15 cellular contexts compared by ENCODE assay signal in genomic region chr18:57057890-57058289, GRCh38.
DNase-seq lines count a peak whose midpoint lies in the region; ATAC-seq, FAIRE-seq and TF ChIP-seq lines count a peak whose summit lies in the region.
"Had no signal": no experiment of that assay in that cellular context is flagged by ENCODE, and none has a peak within 500 bp of the region (broad histone marks: within the 10 kb centered on the region; RNA-seq: fewer than 3 reads in every experiment).

No MANE protein-coding gene starts in this region.

- DNase-seq in D721Med (ENCODE audit: insufficient read length, low spot score), result no peak
- DNase-seq in HuH-7.5 (ENCODE audit: low spot score), result no peak
- DNase-seq in H54 (ENCODE audit: insufficient read length, low spot score), result no peak
- DNase-seq in SW 1271 (lab: John Stamatoyannopoulos, UW), result no peak
- DNase-seq in DMS53 treated with DMSO at 0.1 percent for 48 hours (lab: John Stamatoyannopoulos, UW; ENCODE audit: unreplicated experiment), result no peak
- DNase-seq: AML-193; head of caudate nucleus; naive thymus-derived CD8-positive, alpha-beta T cell; NCI-H187 treated with DMSO at 0.1 percent for 48 hours; right cardiac atrium; substantia nigra had no signal

- peak; percentile 90 for ATAC-seq in GM18517 (IDR thresholded peaks at IDR 0.05; ENCODE audit: unreplicated experiment)
- peak; percentile 85 for ATAC-seq in GM21723 (IDR thresholded peaks at IDR 0.05; ENCODE audit: unreplicated experiment)
- peak; percentile 79 for ATAC-seq in HG03196 (IDR thresholded peaks at IDR 0.05; ENCODE audit: unreplicated experiment)
- ATAC-seq: naive thymus-derived CD8-positive, alpha-beta T cell; right cardiac atrium had no signal

- no peak for TF ChIP-seq CTCF in D721Med (IDR thresholded peaks at IDR 0.05; ENCODE audit: insufficient read depth, missing control alignments)

- FAIRE-seq in D721Med (lab: Jason Lieb, UNC) (peak; percentile 88), H54 (lab: Jason Lieb, UNC) (no peak)
- FAIRE-seq: endothelial cell of umbilical vein had no signal

- no peak for TF ChIP-seq POLR2A in H54 (IDR thresholded peaks at IDR 0.05; ENCODE audit: low read depth, low read length)
